8 cellular contexts compared by ENCODE assay signal in the genomic region with DNA sequence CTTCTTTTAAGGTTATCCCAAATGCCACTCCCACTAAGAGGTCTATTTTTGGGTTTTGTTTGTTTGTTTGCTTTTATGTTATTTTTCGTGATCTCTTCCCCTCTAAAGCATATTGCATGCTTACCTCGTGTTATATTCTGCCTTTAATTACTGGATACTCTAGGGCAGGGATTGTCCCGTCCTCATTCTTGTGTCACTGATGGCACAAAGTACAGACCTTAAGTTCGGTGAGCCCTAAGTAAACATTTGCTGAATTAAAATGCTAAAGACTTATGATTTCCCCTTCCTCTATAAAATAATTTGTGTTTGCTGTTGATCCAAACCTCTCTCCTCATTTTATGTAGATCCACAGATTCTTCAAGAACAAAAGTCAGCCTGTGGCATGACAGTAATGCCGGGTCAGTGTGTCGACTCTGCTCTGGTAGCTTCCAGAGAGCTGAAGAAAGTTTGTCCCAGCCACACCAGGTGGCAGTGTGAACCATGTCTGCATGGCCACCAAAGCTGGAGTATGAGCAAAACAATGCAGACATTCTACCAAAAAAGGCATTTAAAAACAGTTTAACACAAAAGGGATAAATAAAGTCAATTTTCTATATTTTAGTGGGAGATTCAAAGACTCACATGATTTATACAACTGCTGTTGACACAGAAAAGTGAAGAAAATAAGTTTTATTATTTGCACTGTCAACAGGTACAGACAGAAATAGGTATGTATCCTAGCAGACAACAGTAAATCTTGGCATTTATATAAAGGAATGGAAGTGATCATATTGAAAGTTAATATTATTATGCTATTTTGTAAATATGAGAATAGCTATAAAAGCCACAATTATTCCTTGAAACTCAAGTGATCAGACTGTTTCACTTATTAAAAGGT. TPM values are rescaled to one million over a fixed set of nuclear protein-coding genes. Genes with fewer than 3 reads are reported as not detected.
DNase-seq lines count a peak whose midpoint lies in the region; ATAC-seq and TF ChIP-seq lines count a peak whose summit lies in the region.

No MANE protein-coding gene starts in this region.

- H3K4me2 ChIP-seq in OCI-LY1 (ENCODE audit: low read length), result no peak overlapping the region

- no peaks in the 10 kb centered on the region for H3F3A ChIP-seq in OCI-LY1 (ENCODE audit: insufficient read depth, low read length)

- no peaks in the 10 kb centered on the region for H3K9me3 ChIP-seq in OCI-LY1 (ENCODE audit: low read length)

- H3K4me3 ChIP-seq in OCI-LY1 (ENCODE audit: low read depth, low read length, poor library complexity, severe bottlenecking), result no peak overlapping the region

- H3K4me1 Mint-ChIP-seq in naive B cell, result no peaks in the 10 kb centered on the region

- H3K79me2 ChIP-seq in OCI-LY1 (ENCODE audit: insufficient read depth, low read length), result no peaks in the 10 kb centered on the region

- no peak overlapping the region for H2AFZ ChIP-seq in OCI-LY1 (ENCODE audit: low read length)

- in situ Hi-C loops in Caki2 (cut with HindIII; ENCODE audit: low pct_unique_long_range_greater_than_20kb, low sequenced_read_pairs), result no loop called here
- in situ Hi-C loops in GM13976 (cut with MboI; ENCODE audit: low sequenced_read_pairs, unreplicated experiment), result loop anchor here (25.0 kb wide), 1 partner anchor 502 kb away; no protein-coding TSS in a partner anchor

- no peaks in the 10 kb centered on the region for H3K9me2 ChIP-seq in OCI-LY1 (ENCODE audit: low read depth, low read length)

- H3K9me3 Mint-ChIP-seq in naive B cell, result peaks cover 0 to 4% (median 0%) of the 10 kb centered on the region in 7 donors

- H3K27ac Mint-ChIP-seq in naive B cell, result no peak overlapping the region

- no peaks in the 10 kb centered on the region for H4K20me1 ChIP-seq in OCI-LY1 (ENCODE audit: insufficient read depth, low read length)

- peaks cover 3% of the 10 kb centered on the region; the same call in 1 of the 2 replicates for H3K27me3 ChIP-seq in OCI-LY1 (ENCODE audit: insufficient read depth, low read length)

- peaks cover 0 to 15% (median 12%) of the 10 kb centered on the region in 3 donors for H3K27me3 Mint-ChIP-seq in naive B cell

- H3K36me3 Mint-ChIP-seq in naive B cell, result no peaks in the 10 kb centered on the region

- H3K36me3 ChIP-seq in OCI-LY1 (ENCODE audit: insufficient read depth, low read length), result no peaks in the 10 kb centered on the region

- no peak overlapping the region for H3K27ac ChIP-seq in OCI-LY1 (ENCODE audit: low read depth, low read length, poor library complexity, severe bottlenecking)

- H3K9ac ChIP-seq in OCI-LY1 (ENCODE audit: low read length), result no peak overlapping the region

- DNase-seq in Caki2 (ENCODE audit: low read depth), result peak; percentile 4
- peak; percentile 39 for DNase-seq in GM13976 (ENCODE audit: low spot score)
- DNase-seq in dermis microvascular lymphatic vessel endothelial cell (ENCODE audit: low read depth in 2 of 2), result peak; percentile 17 to 33
- DNase-seq in naive B cell, result peak; percentile 30
- no peak for DNase-seq in activated CD4-positive, CD25-positive, alpha-beta regulatory T cell treated with anti-CD3 and anti-CD28 coated beads, Interleukin-2, amount 50 U/mL, for 72 hours
- DNase-seq in NK-92 treated with Interleukin-12 subunit alpha and Interleukin-12 subunit beta, amount 100 ng/mL, for 24 hours (lab: John Stamatoyannopoulos, UW), result no peak
- DNase-seq in CD1c-positive myeloid dendritic cell (ENCODE audit: extremely low spot score), result no peak

- ATAC-seq in naive B cell (ENCODE audit: low read depth in 2 of 2), result peak in 1 of 2 donors; percentile 48

- H3K4me1 ChIP-seq in OCI-LY1 (ENCODE audit: insufficient read depth, low read length, severe bottlenecking), result no peaks in the 10 kb centered on the region

- TF ChIP-seq CTCF in GM13976 (IDR thresholded peaks at IDR 0.05; ENCODE audit: borderline replicate concordance, control extremely low read depth, extremely low read depth, insufficient read depth, missing control alignments) (peak; percentile 38), OCI-LY1 (IDR thresholded peaks at IDR 0.05; ENCODE audit: low read length) (peak; percentile 55)

- no peak overlapping the region for H3K4me3 Mint-ChIP-seq in naive B cell

RNA-seq across cellular contexts. Expression of a gene that starts 17.9 kb away (rescaled TPM):
- 6.5 and 13.3 TPM in 2 replicates for total RNA-seq in Caki2 (2014; rRNA removed; shearing (Covaris generic); ENCODE audit: low replicate concordance)
- 7.4 and 7.5 TPM in 2 replicates for total RNA-seq in dermis microvascular lymphatic vessel endothelial cell
- 10 to 100 TPM; 11.1 to 26.7 (median 18.9) TPM for polyA plus RNA-seq in naive B cell (ENCODE audit: low read depth in 6 of 6)

Comparison
In these comparisons a context has a peak if more than half of its experiments do, and no peak if none do; other contexts are left out.
1. DNase-seq: peak in Caki2 (single experiment), GM13976 (single experiment), dermis microvascular lymphatic vessel endothelial cell (2 of 2) and naive B cell (single experiment); none in activated CD4-positive, CD25-positive, alpha-beta regulatory T cell treated with anti-CD3 and anti-CD28 coated beads, Interleukin-2, amount 50 U/mL, for 72 hours (single experiment), NK-92 treated with Interleukin-12 subunit alpha and Interleukin-12 subunit beta, amount 100 ng/mL, for 24 hours (single experiment) and CD1c-positive myeloid dendritic cell (single experiment).